Comparison of ENCODE assay signal across 10 cellular contexts in the genomic region with DNA sequence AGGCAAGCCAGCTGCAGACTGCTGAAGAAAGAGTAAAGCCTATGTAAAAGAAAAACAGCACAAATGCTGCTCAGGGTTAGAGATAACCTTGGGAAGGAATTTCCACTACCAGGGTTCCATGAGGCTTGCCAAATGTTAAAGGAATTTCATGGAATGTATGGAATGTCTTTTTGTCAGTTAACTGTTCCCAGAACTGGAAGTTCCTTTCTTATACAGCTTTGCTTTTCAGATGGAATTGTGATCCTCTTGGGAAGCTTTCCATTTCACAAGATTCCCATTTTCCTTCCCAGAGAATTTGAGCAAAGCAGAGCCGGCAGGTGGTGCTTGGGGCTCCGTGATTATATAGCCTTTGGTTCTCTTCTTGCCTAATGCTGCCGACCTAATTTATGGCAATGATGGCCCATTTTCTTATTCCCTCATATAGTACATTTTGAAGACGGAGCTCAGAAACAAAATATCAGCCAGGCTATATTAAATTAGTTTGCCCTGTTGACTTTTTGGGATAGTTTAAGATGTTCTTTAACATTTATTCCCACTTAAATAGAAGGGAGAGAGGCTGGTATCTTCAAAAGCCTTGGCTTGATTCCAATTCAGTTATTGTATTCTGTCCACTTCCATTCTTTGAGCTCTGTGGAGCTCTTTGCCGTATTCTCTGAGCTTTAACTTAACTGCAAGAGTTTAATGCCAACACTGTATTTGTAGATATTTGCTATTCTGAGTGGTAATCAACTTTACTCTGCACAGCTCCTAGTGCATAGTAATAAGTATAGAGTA.
DNase-seq lines count a peak whose midpoint lies in the region; ATAC-seq and TF ChIP-seq lines count a peak whose summit lies in the region.
"Had no signal": no experiment of that assay in that cellular context is flagged by ENCODE, and none has a peak within 500 bp of the region (broad histone marks: within the 10 kb centered on the region; RNA-seq: fewer than 3 reads in every experiment).

No MANE protein-coding gene starts in this region.

- H3K4me3 ChIP-seq in AG09309 (ENCODE audit: control insufficient read depth, low read depth, low read length) (no peak overlapping the region), spleen (no peak overlapping the region), tibial artery (no peak overlapping the region)
- H3K4me3 ChIP-seq: lung had no signal

- H3K27ac ChIP-seq in cingulate gyrus (ENCODE audit: low read depth, low read length) (peak overlapping the region; percentile 41), spleen (no peak overlapping the region), tibial artery (peak overlapping the region in 1 of 2 donors; percentile 50)

- H3K27me3 ChIP-seq in spleen (replicated peaks in 1 of 7) (no peaks in the 10 kb centered on the region), tibial artery (no peaks in the 10 kb centered on the region)

- H3K36me3 ChIP-seq in spleen (no peaks in the 10 kb centered on the region), tibial artery (no peaks in the 10 kb centered on the region)

- ATAC-seq in HG03520 (IDR thresholded peaks at IDR 0.05; ENCODE audit: unreplicated experiment) (no peak), GM18858 (IDR thresholded peaks at IDR 0.05; ENCODE audit: unreplicated experiment) (no peak)

- TF ChIP-seq CTCF in AG09309 (IDR thresholded peaks at IDR 0.05; ENCODE audit: control insufficient read depth, insufficient read depth, low read depth, low read length, missing control alignments) (no peak), spleen (IDR thresholded peaks at IDR 0.05 in 8 of 11, conservative IDR thresholded peaks at IDR 0.05 in 3 of 11) (no peak), tibial artery (IDR thresholded peaks at IDR 0.05) (peak in 1 of 2 experiments; percentile 5)

- no peaks in the 10 kb centered on the region for H3K9me3 ChIP-seq in spleen
- no peaks in the 10 kb centered on the region for H3K9me3 ChIP-seq in tibial artery

- TF ChIP-seq POLR2A in spleen (IDR thresholded peaks at IDR 0.05) = no peak

- intact Hi-C loops in spleen (cut with DNase I; ENCODE audit: low total_unique reads) (no loop called here), tibial artery (cut with DNase I; ENCODE audit: low total_unique reads) (loop anchor here (5.0 kb wide), 1 partner anchor 160 kb away; the partner anchor contains the start of gene PHLPP1)

- peaks cover 0 to 6% (median 0%) of the 10 kb centered on the region in 6 donors for H3K4me1 ChIP-seq in spleen
- peaks cover 0 to 33% (median 12%) of the 10 kb centered on the region in 4 donors for H3K4me1 ChIP-seq in tibial artery

- WGBS in spleen, 5 donors = 64 to 83% (median 77%) methylated on average over 5 of the region's 5 CpGs

- peak; percentile 28 for DNase-seq in AG09309 (ENCODE audit: low read depth)
- DNase-seq in LHCN-M2 (ENCODE audit: low read depth) = peak; percentile 79
- peak; percentile 51 for DNase-seq in left kidney (ENCODE audit: low read depth, low spot score)
- no peak for DNase-seq in spleen
- no peak for DNase-seq in tibial artery
- DNase-seq: Karpas-422 had no signal

Comparison
In these comparisons a context has a peak if more than half of its experiments do, and no peak if none do; other contexts are left out.
1. DNase-seq: peak in AG09309 (single experiment), LHCN-M2 (single experiment) and left kidney (single experiment); none in spleen (single experiment) and tibial artery (0 of 2).